In the genomic region with DNA sequence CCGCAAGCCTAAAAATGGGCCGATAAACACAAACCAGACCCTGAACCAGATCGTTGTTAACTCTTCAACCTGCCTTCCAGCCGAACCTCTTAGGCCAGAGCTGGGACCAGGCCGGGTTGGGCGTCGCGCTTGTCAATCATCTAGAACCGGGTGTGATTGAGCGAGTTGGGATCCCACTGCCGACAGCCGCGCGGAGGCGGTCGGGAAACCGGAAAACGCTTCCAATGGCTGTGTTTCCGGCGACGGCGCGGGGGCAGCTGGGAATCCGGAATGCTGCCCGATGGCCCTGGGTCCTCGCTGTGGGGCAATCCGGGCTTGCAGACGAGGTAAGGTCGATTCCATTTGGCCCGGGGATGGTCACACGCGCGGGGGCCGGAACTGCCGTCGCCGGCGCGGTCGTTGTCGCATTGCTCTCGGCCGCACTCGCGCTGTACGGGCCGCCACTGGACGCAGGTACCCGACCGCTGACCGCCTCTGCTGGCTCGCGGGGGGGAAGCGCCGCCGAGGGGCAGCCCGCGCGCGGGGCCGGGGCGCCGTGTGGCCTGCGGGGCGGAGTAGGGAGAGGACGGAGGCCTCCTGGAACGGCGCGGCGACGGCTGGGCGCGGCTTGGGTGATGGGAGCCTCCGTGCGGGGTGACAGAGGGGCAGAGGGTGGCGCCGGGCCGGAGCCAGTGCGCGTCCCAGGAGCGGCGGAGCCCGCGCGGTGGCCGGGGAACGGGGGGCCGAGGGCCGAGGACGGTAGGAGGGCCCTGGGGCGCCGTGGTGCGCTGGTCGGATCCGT, we compare ENCODE assay signal across 8 cellular contexts. TPM values are rescaled to one million over a fixed set of nuclear protein-coding genes. Genes with fewer than 3 reads are reported as not detected.
DNase-seq lines count a peak whose midpoint lies in the region; TF ChIP-seq lines count a peak whose summit lies in the region.

A gene (plus strand): TSS at position 224 of the 781 bp plus-strand sequence. CDS start 57 bp downstream, at position 281.

- peak in 1 of 4 donors; percentile 50 for TF ChIP-seq POLR2A in stomach (IDR thresholded peaks at IDR 0.05)

- H3K27me3 ChIP-seq in neural cell (ENCODE audit: insufficient read depth, low read depth, low read length) (no peaks in the 10 kb centered on the region), stomach (no peaks in the 10 kb centered on the region)

- H3K4me1 ChIP-seq in stomach, result peaks cover 37 to 53% (median 44%) of the 10 kb centered on the region in 4 donors

- H3K9me2 ChIP-seq in neural cell (ENCODE audit: insufficient read depth, low read length), result no peaks in the 10 kb centered on the region

- TF ChIP-seq CTCF in fibroblast of villous mesenchyme (IDR thresholded peaks at IDR 0.05; ENCODE audit: insufficient read depth, low read depth, low read length), result no peak
- TF ChIP-seq CTCF in neural cell (IDR thresholded peaks at IDR 0.05; ENCODE audit: poor library complexity, severe bottlenecking), result no peak
- no peak for TF ChIP-seq CTCF in stomach (IDR thresholded peaks at IDR 0.05)

- peak within 1 kb of the TSS; percentile 81 for H3K4me3 ChIP-seq in fibroblast of villous mesenchyme (ENCODE audit: low read depth, low read length)
- peak within 1 kb of the TSS; percentile 93 for H3K4me3 ChIP-seq in neural cell (ENCODE audit: low read length)
- H3K4me3 ChIP-seq in stomach, result peak within 1 kb of the TSS; percentile 64 to 91 (median 88)

- no peaks in the 10 kb centered on the region for H3F3A ChIP-seq in neural cell (ENCODE audit: insufficient read depth, low read length, poor library complexity, severe bottlenecking)

- no peaks in the 10 kb centered on the region for H4K20me1 ChIP-seq in neural cell (ENCODE audit: insufficient read depth)

- H3K4me2 ChIP-seq in neural cell (ENCODE audit: low read length), result peak within 1 kb of the TSS; percentile 80

- H3K27ac ChIP-seq in neural cell (ENCODE audit: low read length) (peak within 1 kb of the TSS; percentile 65), stomach (peak within 1 kb of the TSS; percentile 95 to 99 (median 98))

- H2AFZ ChIP-seq in neural cell (ENCODE audit: low read depth, low read length), result peak within 1 kb of the TSS; percentile 75

- 1% methylated on average over 49 to 95 of the region's 95 CpGs for WGBS in stomach, 5 donors

- DNase-seq in ELF-1 (ENCODE audit: low read depth, low spot score) (peak; percentile 95), H4 (ENCODE audit: low spot score) (peak; percentile 84), LoVo (ENCODE audit: low spot score) (peak; percentile 94), SHP77 (lab: John Stamatoyannopoulos, UW) (peak; percentile 98 to 99), activated gamma-delta T cell treated with Interleukin-2 at 50 U/mL for 16 hours (peak; percentile 61), fibroblast of villous mesenchyme (ENCODE audit: low read depth) (peak; percentile 92), stomach (peak; percentile 95)

- intact Hi-C loops in stomach (cut with DNase I; ENCODE audit: low total_unique reads), result no loop called here

- peak; percentile 32 for TF ChIP-seq RAD21 in neural cell (conservative IDR thresholded peaks at IDR 0.05)

- peaks cover 39% of the 10 kb centered on the region for H3K79me2 ChIP-seq in neural cell (replicated peaks; ENCODE audit: insufficient read depth, low read length)

- TF ChIP-seq EP300 in neural cell (conservative IDR thresholded peaks at IDR 0.05; ENCODE audit: poor library complexity, severe bottlenecking), result no peak
- TF ChIP-seq EP300 in stomach (IDR thresholded peaks at IDR 0.05), result no peak

- H3K9me3 ChIP-seq in neural cell (ENCODE audit: low read length) (no peaks in the 10 kb centered on the region), stomach (no peaks in the 10 kb centered on the region)

- peak within 1 kb of the TSS; percentile 79 for H3K9ac ChIP-seq in neural cell (ENCODE audit: low read length)

- H3K36me3 ChIP-seq in neural cell (ENCODE audit: insufficient read depth, low read length), result no peaks in the 10 kb centered on the region
- H3K36me3 ChIP-seq in stomach, result no peaks in the 10 kb centered on the region

TF ChIP-seq in neural cell, 6 proteins besides CTCF, POLR2A, EP300 and RAD21:
- TF ChIP-seq, protein P1, sequence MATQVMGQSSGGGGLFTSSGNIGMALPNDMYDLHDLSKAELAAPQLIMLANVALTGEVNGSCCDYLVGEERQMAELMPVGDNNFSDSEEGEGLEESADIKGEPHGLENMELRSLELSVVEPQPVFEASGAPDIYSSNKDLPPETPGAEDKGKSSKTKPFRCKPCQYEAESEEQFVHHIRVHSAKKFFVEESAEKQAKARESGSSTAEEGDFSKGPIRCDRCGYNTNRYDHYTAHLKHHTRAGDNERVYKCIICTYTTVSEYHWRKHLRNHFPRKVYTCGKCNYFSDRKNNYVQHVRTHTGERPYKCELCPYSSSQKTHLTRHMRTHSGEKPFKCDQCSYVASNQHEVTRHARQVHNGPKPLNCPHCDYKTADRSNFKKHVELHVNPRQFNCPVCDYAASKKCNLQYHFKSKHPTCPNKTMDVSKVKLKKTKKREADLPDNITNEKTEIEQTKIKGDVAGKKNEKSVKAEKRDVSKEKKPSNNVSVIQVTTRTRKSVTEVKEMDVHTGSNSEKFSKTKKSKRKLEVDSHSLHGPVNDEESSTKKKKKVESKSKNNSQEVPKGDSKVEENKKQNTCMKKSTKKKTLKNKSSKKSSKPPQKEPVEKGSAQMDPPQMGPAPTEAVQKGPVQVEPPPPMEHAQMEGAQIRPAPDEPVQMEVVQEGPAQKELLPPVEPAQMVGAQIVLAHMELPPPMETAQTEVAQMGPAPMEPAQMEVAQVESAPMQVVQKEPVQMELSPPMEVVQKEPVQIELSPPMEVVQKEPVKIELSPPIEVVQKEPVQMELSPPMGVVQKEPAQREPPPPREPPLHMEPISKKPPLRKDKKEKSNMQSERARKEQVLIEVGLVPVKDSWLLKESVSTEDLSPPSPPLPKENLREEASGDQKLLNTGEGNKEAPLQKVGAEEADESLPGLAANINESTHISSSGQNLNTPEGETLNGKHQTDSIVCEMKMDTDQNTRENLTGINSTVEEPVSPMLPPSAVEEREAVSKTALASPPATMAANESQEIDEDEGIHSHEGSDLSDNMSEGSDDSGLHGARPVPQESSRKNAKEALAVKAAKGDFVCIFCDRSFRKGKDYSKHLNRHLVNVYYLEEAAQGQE (IDR thresholded peaks at IDR 0.05; ENCODE audit: borderline replicate concordance), result peak; percentile 29
- TF ChIP-seq EZH2 (IDR thresholded peaks at IDR 0.05; ENCODE audit: borderline replicate concordance, insufficient read depth, low read length, poor library complexity, severe bottlenecking), result no peak
- peak; percentile 86 for TF ChIP-seq POLR2AphosphoS5 (IDR thresholded peaks at IDR 0.05)
- no peak for TF ChIP-seq SMC3 (conservative IDR thresholded peaks at IDR 0.05; ENCODE audit: poor library complexity)
- peak; percentile 67 for TF ChIP-seq MXI1 (conservative IDR thresholded peaks at IDR 0.05; ENCODE audit: poor library complexity, severe bottlenecking)
- peak; percentile 25 for TF ChIP-seq TAF1 (IDR thresholded peaks at IDR 0.05; ENCODE audit: low read depth)

RNA-seq across cellular contexts. Expression of the gene that starts here (rescaled TPM):
- 10.0 and 10.1 TPM in 2 replicates for total RNA-seq in H4 (2014; rRNA removed; shearing (Covaris generic))
- 13.5 and 16.8 TPM in 2 replicates for total RNA-seq in fibroblast of villous mesenchyme
- polyA plus RNA-seq in neural cell, result 58.1 and 60.5 TPM in 2 replicates
- polyA minus RNA-seq in neural cell, result 28.1 and 34.1 TPM in 2 replicates
- total RNA-seq in stomach, result 10 to 100 TPM; 25.7 to 50.7 (median 34.4) TPM
- 10 to 100 TPM; 38.4 to 44.7 (median 41.4) TPM for polyA plus RNA-seq in stomach

Comparison
In these comparisons a context has a peak if more than half of its experiments do, and no peak if none do; other contexts are left out.
1. Peak in every context shown above with its lines: DNase-seq, H3K4me3 ChIP-seq and H3K27ac ChIP-seq.